In genomic region chr2:73926493-73927327, GRCh38 we compare ENCODE assay signal across 1 cellular context.
TF ChIP-seq lines count a peak whose summit lies in the region.

Gene DGUOK (plus strand): TSS chr2:73926880. CDS start chr2:73926911, 31 bp downstream.

TF ChIP-seq in HepG2, 621 proteins besides CTCF, POLR2A, EP300 and RAD21 (continued from another document and continues in another):
- TF ChIP-seq ZNF710 (CRISPR knock-in tag; IDR thresholded peaks at IDR 0.05; ENCODE audit: borderline replicate concordance) (peak; percentile 83), ZNF562 (CRISPR knock-in tag; IDR thresholded peaks at IDR 0.05; ENCODE audit: borderline replicate concordance) (no peak; the same call in 1 of the 2 replicates), UBTF (CRISPR knock-in tag; IDR thresholded peaks at IDR 0.05) (peak; percentile 94), ELK4 (CRISPR knock-in tag; IDR thresholded peaks at IDR 0.05; ENCODE audit: borderline replicate concordance) (peak; percentile 86; the same call in 1 of the 2 replicates), DDIT3 (CRISPR knock-in tag; IDR thresholded peaks at IDR 0.05) (no peak), NFYC (CRISPR knock-in tag; IDR thresholded peaks at IDR 0.05) (peak; percentile 73), ZBTB43 (CRISPR knock-in tag; conservative IDR thresholded peaks at IDR 0.05) (no peak; the same call in 1 of the 2 replicates), KLF13 (CRISPR knock-in tag; IDR thresholded peaks at IDR 0.05) (peak; percentile 96; the same call in 1 of the 2 replicates), NR3C1 (CRISPR knock-in tag; IDR thresholded peaks at IDR 0.05) (no peak; the same call in 1 of the 2 replicates), BHLHE40 (IDR thresholded peaks at IDR 0.05; ENCODE audit: low read length) (peak; percentile 6; the same call in 1 of the 2 replicates), KLF12 (CRISPR knock-in tag; IDR thresholded peaks at IDR 0.05; ENCODE audit: borderline replicate concordance) (no peak; the same call in 1 of the 2 replicates), CEBPB (IDR thresholded peaks at IDR 0.05; ENCODE audit: borderline replicate concordance, low read depth, low read length) (peak; percentile 86), ZNF891 (CRISPR knock-in tag; IDR thresholded peaks at IDR 0.05) (peak; percentile 99), FOXJ3 (CRISPR knock-in tag; IDR thresholded peaks at IDR 0.05; ENCODE audit: borderline replicate concordance) (peak; percentile 69; the same call in 1 of the 2 replicates), ZNF784 (CRISPR knock-in tag; IDR thresholded peaks at IDR 0.05; ENCODE audit: borderline replicate concordance) (peak; percentile 93), ZNF18 (CRISPR knock-in tag; IDR thresholded peaks at IDR 0.05; ENCODE audit: insufficient replicate concordance) (no peak), ZNF639 (CRISPR knock-in tag; conservative IDR thresholded peaks at IDR 0.05) (peak; percentile 83), ZBTB25 (CRISPR knock-in tag; IDR thresholded peaks at IDR 0.05) (peak; percentile 88), LCORL (IDR thresholded peaks at IDR 0.05) (peak; percentile 72), LCORL (CRISPR knock-in tag; IDR thresholded peaks at IDR 0.05) (peak; percentile 83), AGO1 (IDR thresholded peaks at IDR 0.05; ENCODE audit: low read depth, low read length, poor library complexity, severe bottlenecking) (peak; percentile 80), ZNF790 (CRISPR knock-in tag; IDR thresholded peaks at IDR 0.05; ENCODE audit: borderline replicate concordance) (peak; percentile 72; the same call in 1 of the 2 replicates), ZNF282 (IDR thresholded peaks at IDR 0.05; ENCODE audit: partially characterized antibody) (no peak), ZNF775 (CRISPR knock-in tag; IDR thresholded peaks at IDR 0.05; ENCODE audit: borderline replicate concordance) (peak; percentile 74; the same call in 1 of the 2 replicates), KDM4B (CRISPR knock-in tag; IDR thresholded peaks at IDR 0.05) (peak; percentile 89), PBX3 (CRISPR knock-in tag; IDR thresholded peaks at IDR 0.05; ENCODE audit: borderline replicate concordance) (no peak), GATAD2A (CRISPR knock-in tag; IDR thresholded peaks at IDR 0.05) (peak; percentile 66; the same call in 1 of the 2 replicates), ISL2 (CRISPR knock-in tag; IDR thresholded peaks at IDR 0.05) (peak; percentile 78), NR0B2 (CRISPR knock-in tag; IDR thresholded peaks at IDR 0.05) (peak; percentile 91; the same call in 1 of the 2 replicates), ERF (CRISPR knock-in tag; IDR thresholded peaks at IDR 0.05) (peak; percentile 93), ZNF432 (CRISPR knock-in tag; IDR thresholded peaks at IDR 0.05; ENCODE audit: borderline replicate concordance) (no peak), FLYWCH1 (CRISPR knock-in tag; IDR thresholded peaks at IDR 0.05) (no peak), THAP11 (CRISPR knock-in tag; IDR thresholded peaks at IDR 0.05) (peak; percentile 94), ZNF75D (CRISPR knock-in tag; IDR thresholded peaks at IDR 0.05; ENCODE audit: borderline replicate concordance) (peak; percentile 85; the same call in 1 of the 2 replicates), PHF20 (CRISPR knock-in tag; IDR thresholded peaks at IDR 0.05) (peak; percentile 97), ELF1 (CRISPR knock-in tag; IDR thresholded peaks at IDR 0.05) (peak; percentile 99), RFX1 (IDR thresholded peaks at IDR 0.05) (no peak), GLMP (CRISPR knock-in tag; IDR thresholded peaks at IDR 0.05; ENCODE audit: borderline replicate concordance) (no peak), ZNF101 (CRISPR knock-in tag; IDR thresholded peaks at IDR 0.05; ENCODE audit: borderline replicate concordance, low read depth) (0 out of 2 replicates have a peak, but pooled peaks have one; percentile 88), CREBL2 (CRISPR knock-in tag; IDR thresholded peaks at IDR 0.05; ENCODE audit: borderline replicate concordance) (peak; percentile 52; the same call in 1 of the 2 replicates), CC2D1A (CRISPR knock-in tag; IDR thresholded peaks at IDR 0.05) (0 out of 2 replicates have a peak, but pooled peaks have one; percentile 96), EEA1 (CRISPR knock-in tag; IDR thresholded peaks at IDR 0.05; ENCODE audit: borderline replicate concordance) (0 out of 2 replicates have a peak, but pooled peaks have one; percentile 34), ATF3 (CRISPR knock-in tag; IDR thresholded peaks at IDR 0.05) (peak; percentile 55; the same call in 1 of the 2 replicates), SYNCRIP (IDR thresholded peaks at IDR 0.05; ENCODE audit: insufficient read depth, low read depth, low read length) (no peak), TCF7 (IDR thresholded peaks at IDR 0.05; ENCODE audit: low read depth) (no peak), ZNF577 (CRISPR knock-in tag; IDR thresholded peaks at IDR 0.05; ENCODE audit: borderline replicate concordance, low read depth) (peak; percentile 75; the same call in 1 of the 2 replicates), NONO (IDR thresholded peaks at IDR 0.05) (no peak), NONO (CRISPR knock-in tag; conservative IDR thresholded peaks at IDR 0.05) (peak; percentile 98)
